ENCODE assay signal across 9 cellular contexts in the genomic region with DNA sequence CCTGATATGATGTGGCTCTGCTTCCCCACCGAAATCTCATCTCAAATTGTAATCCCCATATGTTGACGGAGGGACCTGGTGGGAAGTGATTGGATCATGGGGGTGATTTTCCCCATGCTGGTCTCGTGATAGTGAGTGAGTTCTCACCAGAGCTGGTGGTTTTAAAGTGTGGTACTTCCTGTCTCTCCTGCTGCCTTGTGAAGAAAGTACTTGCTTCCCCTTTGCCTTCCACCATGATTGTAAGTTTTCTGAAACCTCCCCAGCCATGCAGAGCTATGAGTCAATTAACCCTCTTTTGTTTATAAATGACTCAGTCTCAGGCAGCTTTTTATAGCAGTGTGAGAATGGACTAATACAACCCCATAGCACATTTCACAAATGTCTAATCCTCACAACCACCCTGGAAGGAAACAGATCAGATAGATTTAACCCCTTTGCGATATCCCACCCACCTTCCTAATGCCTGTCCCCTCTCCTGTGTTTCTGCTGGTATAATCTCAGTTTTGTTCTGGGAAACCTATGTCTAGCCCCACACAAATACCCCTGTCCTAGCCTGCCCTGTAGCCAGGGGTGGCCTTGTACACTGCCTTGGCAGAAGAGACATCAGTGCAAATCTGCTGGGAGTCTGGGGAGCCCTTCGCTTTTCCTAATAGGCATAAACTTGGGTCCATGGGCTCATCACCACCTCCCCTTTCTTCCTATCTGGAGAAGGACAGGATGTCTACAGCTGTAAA.
DNase-seq lines count a peak whose midpoint lies in the region; ATAC-seq and TF ChIP-seq lines count a peak whose summit lies in the region.
"Had no signal": no experiment of that assay in that cellular context is flagged by ENCODE, and none has a peak within 500 bp of the region (broad histone marks: within the 10 kb centered on the region; RNA-seq: fewer than 3 reads in every experiment).

No MANE protein-coding gene starts in this region.

- H3K9me3 ChIP-seq in CD4-positive, alpha-beta memory T cell (ENCODE audit: control insufficient read depth in 1 of 2, low read length in 2 of 2): no peaks in the 10 kb centered on the region

- intact Hi-C loops in CD4-positive, alpha-beta memory T cell (cut with micrococcal nuclease): no loop called here

- peaks cover 13% of the 10 kb centered on the region for H3K9me3 Mint-ChIP-seq in type B pancreatic cell
- H3K9me3 Mint-ChIP-seq in CD4-positive, alpha-beta memory T cell: no peaks in the 10 kb centered on the region

- no peak overlapping the region for H3K4me3 Mint-ChIP-seq in type B pancreatic cell
- no peak overlapping the region for H3K4me3 Mint-ChIP-seq in CD4-positive, alpha-beta memory T cell

- no peak overlapping the region for H3K27ac ChIP-seq in CD4-positive, alpha-beta memory T cell (ENCODE audit: low read depth, low read length)

- TF ChIP-seq CTCF in type B pancreatic cell (conservative IDR thresholded peaks at IDR 0.05): no peak

- no peaks in the 10 kb centered on the region for H3K36me3 Mint-ChIP-seq in type B pancreatic cell
- no peaks in the 10 kb centered on the region for H3K36me3 Mint-ChIP-seq in CD4-positive, alpha-beta memory T cell

- no peak overlapping the region for H3K4me3 ChIP-seq in CD4-positive, alpha-beta memory T cell (ENCODE audit: low read length in 2 of 2)
- H3K4me3 ChIP-seq: heart right ventricle had no signal

- H3K36me3 ChIP-seq in CD4-positive, alpha-beta memory T cell (ENCODE audit: insufficient read depth, low read length): no peaks in the 10 kb centered on the region
- H3K36me3 ChIP-seq: heart right ventricle had no signal

- ATAC-seq in GM18868 (IDR thresholded peaks at IDR 0.05; ENCODE audit: unreplicated experiment) (peak; percentile 90), HG03060 (IDR thresholded peaks at IDR 0.05; ENCODE audit: low read depth, unreplicated experiment) (peak; percentile 89)

- peaks cover 53% of the 10 kb centered on the region for H3K4me1 Mint-ChIP-seq in type B pancreatic cell (ENCODE audit: unreplicated experiment)
- peaks cover 0 to 11% (median 5%) of the 10 kb centered on the region in 4 donors for H3K4me1 Mint-ChIP-seq in CD4-positive, alpha-beta memory T cell

- H3K27ac Mint-ChIP-seq in type B pancreatic cell: peak overlapping the region; percentile 68
- H3K27ac Mint-ChIP-seq in CD4-positive, alpha-beta memory T cell: peak overlapping the region in 1 of 7 donors; percentile 24

- H3K27me3 ChIP-seq in CD4-positive, alpha-beta memory T cell (ENCODE audit: insufficient read depth, low read length): no peaks in the 10 kb centered on the region

- DNase-seq in A172 (ENCODE audit: low spot score) (peak; percentile 84), SIG-M5 treated with dmso at 0.1 percent for 504 hours (lab: John Stamatoyannopoulos, UW; ENCODE audit: unreplicated experiment) (peak; percentile 94), fibroblast of peridontal ligament (ENCODE audit: extremely low read depth) (peak; percentile 83), type B pancreatic cell (ENCODE audit: extremely low spot score, unreplicated experiment) (no peak), iPS-NIHi11 (ENCODE audit: low spot score) (no peak)
- no peak for DNase-seq in CD4-positive, alpha-beta memory T cell
- DNase-seq: heart right ventricle had no signal

- H3K27me3 Mint-ChIP-seq in type B pancreatic cell: no peaks in the 10 kb centered on the region
- H3K27me3 Mint-ChIP-seq in CD4-positive, alpha-beta memory T cell: peaks cover 5 to 11% of the 10 kb centered on the region in 2 donors

- H3K4me1 ChIP-seq in CD4-positive, alpha-beta memory T cell (ENCODE audit: insufficient read depth, low read length): no peaks in the 10 kb centered on the region

- POLR2A ChIA-PET in CD4-positive, alpha-beta memory T cell (lab: Charles Lee; ENCODE audit: partially characterized antibody): no interaction called here

- CTCF ChIA-PET in CD4-positive, alpha-beta memory T cell (lab: Charles Lee; ENCODE audit: partially characterized antibody): interaction anchor here (1.1 kb wide), 1 partner anchor 13 kb away, joined by 3 read pairs; no protein-coding TSS in a partner anchor

Comparison
In these comparisons a context has a peak if more than half of its experiments do, and no peak if none do; other contexts are left out.
1. DNase-seq: peak in A172 (single experiment), SIG-M5 treated with dmso at 0.1 percent for 504 hours (single experiment) and fibroblast of peridontal ligament (single experiment); none in type B pancreatic cell (single experiment), iPS-NIHi11 (single experiment) and CD4-positive, alpha-beta memory T cell (0 of 5).